In the genomic region with DNA sequence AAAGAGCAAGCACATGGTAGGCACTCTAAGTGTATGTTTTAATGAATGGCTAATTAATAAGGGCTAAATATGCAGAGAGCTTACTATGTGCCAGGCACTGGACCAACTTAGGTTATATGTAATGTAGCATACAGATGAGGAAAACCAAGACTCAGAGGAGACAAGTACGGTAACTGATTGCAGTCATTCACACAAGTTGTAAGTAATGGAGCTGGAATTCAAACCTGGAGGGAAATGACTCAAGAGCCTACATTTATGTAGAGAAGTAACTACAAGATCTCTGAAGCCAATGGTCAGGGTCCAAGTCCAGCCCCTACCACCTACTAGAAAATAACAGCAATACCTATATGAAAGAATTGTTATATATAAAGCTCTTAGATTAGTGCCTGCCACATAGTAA, we compare ENCODE assay signal across 2 cellular contexts.
TF ChIP-seq lines count a peak whose summit lies in the region.

No MANE protein-coding gene starts in this region.

TF ChIP-seq in SK-N-SH, 30 proteins besides CTCF, POLR2A, EP300 and RAD21 (continued from another document):
- TF ChIP-seq, protein P1, sequence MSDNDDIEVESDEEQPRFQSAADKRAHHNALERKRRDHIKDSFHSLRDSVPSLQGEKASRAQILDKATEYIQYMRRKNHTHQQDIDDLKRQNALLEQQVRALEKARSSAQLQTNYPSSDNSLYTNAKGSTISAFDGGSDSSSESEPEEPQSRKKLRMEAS (IDR thresholded peaks at IDR 0.05; ENCODE audit: low read depth), result no peak
- TF ChIP-seq TCF12 (IDR thresholded peaks at IDR 0.05) (0 out of 2 replicates have a peak, but pooled peaks have one; percentile 4), RXRA (IDR thresholded peaks at IDR 0.05; ENCODE audit: borderline replicate concordance, low read depth) (no peak), USF1 (IDR thresholded peaks at IDR 0.05; ENCODE audit: borderline replicate concordance, low read depth) (no peak)

TF ChIP-seq in SK-N-SH treated with all-trans-retinoic acid at 6 μM for 48 hours, 23 proteins besides CTCF, POLR2A, EP300 and RAD21 (continued from another document):
- TF ChIP-seq, protein P2, sequence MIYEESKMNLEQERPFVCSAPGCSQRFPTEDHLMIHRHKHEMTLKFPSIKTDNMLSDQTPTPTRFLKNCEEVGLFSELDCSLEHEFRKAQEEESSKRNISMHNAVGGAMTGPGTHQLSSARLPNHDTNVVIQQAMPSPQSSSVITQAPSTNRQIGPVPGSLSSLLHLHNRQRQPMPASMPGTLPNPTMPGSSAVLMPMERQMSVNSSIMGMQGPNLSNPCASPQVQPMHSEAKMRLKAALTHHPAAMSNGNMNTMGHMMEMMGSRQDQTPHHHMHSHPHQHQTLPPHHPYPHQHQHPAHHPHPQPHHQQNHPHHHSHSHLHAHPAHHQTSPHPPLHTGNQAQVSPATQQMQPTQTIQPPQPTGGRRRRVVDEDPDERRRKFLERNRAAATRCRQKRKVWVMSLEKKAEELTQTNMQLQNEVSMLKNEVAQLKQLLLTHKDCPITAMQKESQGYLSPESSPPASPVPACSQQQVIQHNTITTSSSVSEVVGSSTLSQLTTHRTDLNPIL (CRISPR knock-in tag; IDR thresholded peaks at IDR 0.05; ENCODE audit: low read depth), result no peak
- TF ChIP-seq CSDC2 (CRISPR knock-in tag; IDR thresholded peaks at IDR 0.05), result no peak
- TF ChIP-seq PATZ1 (CRISPR knock-in tag; IDR thresholded peaks at IDR 0.05; ENCODE audit: borderline replicate concordance), result no peak
- TF ChIP-seq GLIS3 (CRISPR knock-in tag; IDR thresholded peaks at IDR 0.05), result no peak
- TF ChIP-seq ARNTL (CRISPR knock-in tag; IDR thresholded peaks at IDR 0.05; ENCODE audit: borderline replicate concordance, low read depth), result no peak
- no peak for TF ChIP-seq ZFP3 (CRISPR knock-in tag; IDR thresholded peaks at IDR 0.05)
- TF ChIP-seq TCF4 (CRISPR knock-in tag; IDR thresholded peaks at IDR 0.05; ENCODE audit: borderline replicate concordance), result no peak
- TF ChIP-seq, protein P3, sequence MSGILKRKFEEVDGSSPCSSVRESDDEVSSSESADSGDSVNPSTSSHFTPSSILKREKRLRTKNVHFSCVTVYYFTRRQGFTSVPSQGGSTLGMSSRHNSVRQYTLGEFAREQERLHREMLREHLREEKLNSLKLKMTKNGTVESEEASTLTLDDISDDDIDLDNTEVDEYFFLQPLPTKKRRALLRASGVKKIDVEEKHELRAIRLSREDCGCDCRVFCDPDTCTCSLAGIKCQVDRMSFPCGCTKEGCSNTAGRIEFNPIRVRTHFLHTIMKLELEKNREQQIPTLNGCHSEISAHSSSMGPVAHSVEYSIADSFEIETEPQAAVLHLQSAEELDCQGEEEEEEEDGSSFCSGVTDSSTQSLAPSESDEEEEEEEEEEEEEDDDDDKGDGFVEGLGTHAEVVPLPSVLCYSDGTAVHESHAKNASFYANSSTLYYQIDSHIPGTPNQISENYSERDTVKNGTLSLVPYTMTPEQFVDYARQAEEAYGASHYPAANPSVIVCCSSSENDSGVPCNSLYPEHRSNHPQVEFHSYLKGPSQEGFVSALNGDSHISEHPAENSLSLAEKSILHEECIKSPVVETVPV (CRISPR knock-in tag; IDR thresholded peaks at IDR 0.05), result no peak
- no peak for TF ChIP-seq ESRRG (CRISPR knock-in tag; IDR thresholded peaks at IDR 0.05)
- no peak for TF ChIP-seq POU6F1 (CRISPR knock-in tag; IDR thresholded peaks at IDR 0.05; ENCODE audit: borderline replicate concordance, low read depth)
- TF ChIP-seq OSR1 (CRISPR knock-in tag; IDR thresholded peaks at IDR 0.05), result no peak
- TF ChIP-seq BACH2 (CRISPR knock-in tag; IDR thresholded peaks at IDR 0.05; ENCODE audit: borderline replicate concordance), result no peak
- TF ChIP-seq ZNF565 (CRISPR knock-in tag; conservative IDR thresholded peaks at IDR 0.05; ENCODE audit: low read depth), result no peak
- no peak for TF ChIP-seq ZNF8 (CRISPR knock-in tag; IDR thresholded peaks at IDR 0.05)
